Comparison of ENCODE assay signal across 10 cellular contexts in the genomic region with DNA sequence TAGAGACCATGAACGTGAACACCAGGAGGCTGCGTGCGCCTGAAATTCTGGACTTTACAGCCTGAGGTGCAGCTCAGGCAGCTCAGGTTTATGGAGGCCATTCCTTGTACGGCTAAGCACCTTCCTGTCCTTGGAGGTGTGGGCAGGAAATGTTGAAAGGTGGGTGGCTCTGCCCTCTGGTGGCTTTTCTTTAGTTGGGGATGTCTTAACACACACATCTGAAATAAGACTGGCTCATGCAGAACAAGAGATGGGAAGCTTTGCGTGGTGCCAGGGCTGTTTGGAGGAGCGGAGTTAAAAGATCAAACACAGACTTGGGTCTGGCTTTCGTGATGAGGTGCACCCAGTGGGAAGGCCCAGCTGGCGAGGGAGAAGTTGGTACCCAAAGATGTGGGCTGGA.
A peak's percentile ranks its signal among the peaks of the same experiment; 100 is the strongest.
DNase-seq lines count a peak whose midpoint lies in the region; ATAC-seq, FAIRE-seq and TF ChIP-seq lines count a peak whose summit lies in the region.
"Had no signal": no experiment of that assay in that cellular context is flagged by ENCODE, and none has a peak within 500 bp of the region (broad histone marks: within the 10 kb centered on the region; RNA-seq: fewer than 3 reads in every experiment).

No MANE protein-coding gene starts in this region.

- H3K4me3 ChIP-seq in pancreas, result no peak overlapping the region

- DNase-seq in ELR (ENCODE audit: low read depth) (peak; percentile 21), NCI-H82 (lab: John Stamatoyannopoulos, UW) (peak; percentile 39), pancreas (no peak), OCI-M2 (lab: John Stamatoyannopoulos, UW; ENCODE audit: unreplicated experiment) (no peak), cortex of kidney (lab: John Stamatoyannopoulos, UW) (no peak)
- no peak for DNase-seq in stimulated activated CD4-positive, alpha-beta T cell treated with anti-CD3 and anti-CD28 coated beads, Interleukin-4, amount 100 ng/mL, for 1 hour
- DNase-seq: activated CD4-positive, alpha-beta T cell treated with anti-CD3 and anti-CD28 coated beads for 48 hours had no signal

- no peaks in the 10 kb centered on the region for H3K36me3 ChIP-seq in pancreas

- H3K27me3 Mint-ChIP-seq in stimulated activated memory B cell treated with anti-CD40 and anti-IgM and Interleukin-4, amounts not matched to agents 10 μg/mL and 1 μg/mL and 100 μg/mL, for 72 hours, result no peaks in the 10 kb centered on the region

- no peaks in the 10 kb centered on the region for H3K9me3 ChIP-seq in pancreas

- FAIRE-seq in pancreas (lab: Jason Lieb, UNC), result no peak
- FAIRE-seq: HTR-8/SVneo had no signal

- intact Hi-C loops in pancreas (cut with DNase I), result no loop called here

- H3K4me3 Mint-ChIP-seq in stimulated activated memory B cell treated with anti-CD40 and anti-IgM and Interleukin-4, amounts not matched to agents 10 μg/mL and 1 μg/mL and 100 μg/mL, for 72 hours, result no peak overlapping the region

- TF ChIP-seq CTCF in pancreas (IDR thresholded peaks at IDR 0.05), result no peak

- 87 to 92% methylated on average over 8 of the region's 8 CpGs for WGBS in pancreas, 2 donors

- no peak overlapping the region for H3K27ac Mint-ChIP-seq in stimulated activated memory B cell treated with anti-CD40 and anti-IgM and Interleukin-4, amounts not matched to agents 10 μg/mL and 1 μg/mL and 100 μg/mL, for 72 hours

- H3K27ac ChIP-seq in pancreas, result no peak overlapping the region

- no peaks in the 10 kb centered on the region for H3K4me1 Mint-ChIP-seq in stimulated activated memory B cell treated with anti-CD40 and anti-IgM and Interleukin-4, amounts not matched to agents 10 μg/mL and 1 μg/mL and 100 μg/mL, for 72 hours

- ATAC-seq in esophagus mucosa (peak; percentile 32), pancreas (peak in 3 of 4 donors; percentile 40 to 49 (median 40))
- no peak for ATAC-seq in stimulated activated memory B cell treated with anti-CD40 and anti-IgM and Interleukin-4, amounts not matched to agents 10 μg/mL and 1 μg/mL and 100 μg/mL, for 72 hours

- H3K9me3 Mint-ChIP-seq in stimulated activated memory B cell treated with anti-CD40 and anti-IgM and Interleukin-4, amounts not matched to agents 10 μg/mL and 1 μg/mL and 100 μg/mL, for 72 hours, result no peaks in the 10 kb centered on the region

- no peaks in the 10 kb centered on the region for H3K36me3 Mint-ChIP-seq in stimulated activated memory B cell treated with anti-CD40 and anti-IgM and Interleukin-4, amounts not matched to agents 10 μg/mL and 1 μg/mL and 100 μg/mL, for 72 hours

- peaks cover 0 to 15% (median 0%) of the 10 kb centered on the region in 3 donors for H3K4me1 ChIP-seq in pancreas

- H3K27me3 ChIP-seq in pancreas, result no peaks in the 10 kb centered on the region

Comparison
In these comparisons a context has a peak if more than half of its experiments do, and no peak if none do; other contexts are left out.
1. DNase-seq: peak in ELR (single experiment) and NCI-H82 (single experiment); none in pancreas (0 of 6), OCI-M2 (single experiment), cortex of kidney (single experiment) and stimulated activated CD4-positive, alpha-beta T cell treated with anti-CD3 and anti-CD28 coated beads, Interleukin-4, amount 100 ng/mL, for 1 hour (single experiment).